In the genomic region with DNA sequence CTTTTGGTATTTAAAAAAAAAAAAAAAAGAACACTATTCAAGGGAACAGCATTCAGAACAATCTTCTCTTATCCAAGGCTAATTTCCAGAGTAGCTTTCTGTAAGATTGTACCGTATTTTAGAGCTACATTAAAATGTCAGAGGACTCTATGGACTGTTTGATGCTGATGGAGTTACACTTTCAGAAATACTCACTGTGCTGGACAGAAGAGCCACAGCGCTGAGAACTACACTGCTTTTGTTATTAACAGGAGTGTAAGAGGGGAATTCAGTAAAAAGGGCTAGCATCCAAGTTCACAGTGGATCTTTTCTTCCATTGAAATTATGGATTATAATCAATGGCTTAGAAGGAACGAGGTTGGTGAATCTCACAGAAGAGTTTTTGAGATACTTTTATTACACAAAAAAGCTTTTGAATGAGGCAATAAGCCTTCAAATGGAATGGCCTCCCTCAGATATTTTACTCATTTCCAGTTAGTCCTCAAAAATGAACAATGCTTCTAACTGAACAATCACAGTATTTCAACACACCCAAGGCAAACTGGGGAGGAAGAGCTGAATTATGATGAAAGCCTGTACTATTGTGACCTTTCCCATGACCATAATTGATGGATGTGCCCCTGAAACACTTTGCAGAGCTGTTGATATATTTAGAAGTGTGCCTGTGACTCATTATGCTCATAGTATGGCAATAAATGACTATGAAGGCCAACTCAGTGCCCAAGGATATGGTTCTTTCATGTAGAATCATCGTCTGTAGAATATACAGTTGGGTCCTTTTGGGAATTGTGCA, we compare ENCODE assay signal across 14 cellular contexts.
A peak's percentile ranks its signal among the peaks of the same experiment; 100 is the strongest.
DNase-seq lines count a peak whose midpoint lies in the region; ATAC-seq and TF ChIP-seq lines count a peak whose summit lies in the region.
"Had no signal": no experiment of that assay in that cellular context is flagged by ENCODE, and none has a peak within 500 bp of the region (broad histone marks: within the 10 kb centered on the region; RNA-seq: fewer than 3 reads in every experiment).

No MANE protein-coding gene starts in this region.

- H3K36me3 Mint-ChIP-seq in CD8-positive, alpha-beta memory T cell: no peaks in the 10 kb centered on the region

- no peaks in the 10 kb centered on the region for H3K9me3 Mint-ChIP-seq in CD8-positive, alpha-beta memory T cell

- H3K4me1 ChIP-seq in esophagus squamous epithelium: peaks cover 0 to 22% (median 6%) of the 10 kb centered on the region in 3 donors
- no peaks in the 10 kb centered on the region for H3K4me1 ChIP-seq in CD8-positive, alpha-beta memory T cell (ENCODE audit: insufficient read depth, low read length)
- H3K4me1 ChIP-seq: BLaER1 treated with 17β-estradiol and CSF1 and Interleukin-3, amounts not matched to agents 10 nM and 100 nM had no signal

- peak; percentile 93 for ATAC-seq in omental fat pad (ENCODE audit: low FRiP score)
- ATAC-seq: K562 had no signal

- WGBS in esophagus squamous epithelium, 2 donors: 48 to 49% methylated on average over 4 of the region's 4 CpGs

- peak overlapping the region in 3 of 4 donors; percentile 53 to 66 (median 66) for H3K27ac ChIP-seq in esophagus squamous epithelium
- H3K27ac ChIP-seq in CD8-positive, alpha-beta memory T cell (ENCODE audit: low read depth, low read length): no peak overlapping the region
- H3K27ac ChIP-seq: BLaER1 treated with 17β-estradiol and CSF1 and Interleukin-3, amounts not matched to agents 10 nM and 100 nM; cardiac muscle cell had no signal

- no peaks in the 10 kb centered on the region for H3K4me1 Mint-ChIP-seq in CD8-positive, alpha-beta memory T cell

- H3K9me3 ChIP-seq in esophagus squamous epithelium: no peaks in the 10 kb centered on the region
- no peaks in the 10 kb centered on the region for H3K9me3 ChIP-seq in CD8-positive, alpha-beta memory T cell (ENCODE audit: low read length)
- H3K9me3 ChIP-seq: BLaER1 treated with 17β-estradiol and CSF1 and Interleukin-3, amounts not matched to agents 10 nM and 100 nM had no signal

- H3K27ac Mint-ChIP-seq in CD8-positive, alpha-beta memory T cell: no peak overlapping the region

- intact Hi-C loops in esophagus squamous epithelium (cut with DNase I): no loop called here

- no peaks in the 10 kb centered on the region for H3K27me3 ChIP-seq in esophagus squamous epithelium
- H3K27me3 ChIP-seq in CD8-positive, alpha-beta memory T cell (ENCODE audit: insufficient read depth, low read length, poor library complexity, severe bottlenecking): no peaks in the 10 kb centered on the region
- H3K27me3 ChIP-seq: BLaER1 treated with 17β-estradiol and CSF1 and Interleukin-3, amounts not matched to agents 10 nM and 100 nM; cardiac muscle cell had no signal

- no peak for TF ChIP-seq POLR2A in esophagus squamous epithelium (IDR thresholded peaks at IDR 0.05)

- H3K4me3 Mint-ChIP-seq in CD8-positive, alpha-beta memory T cell: no peak overlapping the region

- H3K27me3 Mint-ChIP-seq in CD8-positive, alpha-beta memory T cell: peaks cover 2 to 13% of the 10 kb centered on the region in 2 donors

- CTCF ChIA-PET in CD8-positive, alpha-beta memory T cell (lab: Charles Lee): no interaction called here

- peak; percentile 14 for DNase-seq in AML-193 (lab: John Stamatoyannopoulos, UW)
- DNase-seq in NOMO-1 treated with dmso at 0.1 percent for 144 hours (lab: John Stamatoyannopoulos, UW; ENCODE audit: unreplicated experiment): peak; percentile 83
- DNase-seq in esophagus squamous epithelium (lab: John Stamatoyannopoulos, UW): no peak
- DNase-seq in omental fat pad (ENCODE audit: low spot score): no peak
- no peak for DNase-seq in DMS53 treated with DMSO at 0.1 percent for 48 hours (lab: John Stamatoyannopoulos, UW; ENCODE audit: unreplicated experiment)
- no peak for DNase-seq in CD8-positive, alpha-beta memory T cell
- no peak for DNase-seq in kidney tubule cell (ENCODE audit: low spot score)
- DNase-seq in NCI-H2196 treated with DMSO at 0.1 percent for 48 hours (lab: John Stamatoyannopoulos, UW; ENCODE audit: unreplicated experiment): no peak
- DNase-seq: activated CD8-positive, alpha-beta memory T cell treated with anti-CD3 and anti-CD28 coated beads, Interleukin-2, amount 50 U/mL, for 48 hours; stimulated activated CD4-positive, alpha-beta T cell treated with anti-CD3 and anti-CD28 coated beads, Interleukin-2, amount 100 ng/mL, for 48 hours; T-helper 9 cell had no signal

- H3K36me3 ChIP-seq in esophagus squamous epithelium: no peaks in the 10 kb centered on the region
- H3K36me3 ChIP-seq in CD8-positive, alpha-beta memory T cell (ENCODE audit: insufficient read depth, low read length): no peaks in the 10 kb centered on the region
- H3K36me3 ChIP-seq: BLaER1 treated with 17β-estradiol and CSF1 and Interleukin-3, amounts not matched to agents 10 nM and 100 nM; cardiac muscle cell had no signal

- H3K4me3 ChIP-seq in esophagus squamous epithelium: no peak overlapping the region
- H3K4me3 ChIP-seq in CD8-positive, alpha-beta memory T cell (ENCODE audit: low read length): no peak overlapping the region
- H3K4me3 ChIP-seq: BLaER1 treated with 17β-estradiol and CSF1 and Interleukin-3, amounts not matched to agents 10 nM and 100 nM; cardiac muscle cell; K562 had no signal

- no peak for TF ChIP-seq CTCF in esophagus squamous epithelium (IDR thresholded peaks at IDR 0.05)
- no peak for TF ChIP-seq CTCF in omental fat pad (IDR thresholded peaks at IDR 0.05)

- POLR2A ChIA-PET in CD8-positive, alpha-beta memory T cell (lab: Charles Lee): no interaction called here

Comparison
In these comparisons a context has a peak if more than half of its experiments do, and no peak if none do; other contexts are left out.
1. DNase-seq: peak in AML-193 (2 of 2) and NOMO-1 treated with dmso at 0.1 percent for 144 hours (single experiment); none in esophagus squamous epithelium (single experiment), omental fat pad (single experiment), DMS53 treated with DMSO at 0.1 percent for 48 hours (single experiment), CD8-positive, alpha-beta memory T cell (0 of 5), kidney tubule cell (single experiment) and NCI-H2196 treated with DMSO at 0.1 percent for 48 hours (single experiment).